Comparison of ENCODE assay signal across 1 cellular context in the genomic region with DNA sequence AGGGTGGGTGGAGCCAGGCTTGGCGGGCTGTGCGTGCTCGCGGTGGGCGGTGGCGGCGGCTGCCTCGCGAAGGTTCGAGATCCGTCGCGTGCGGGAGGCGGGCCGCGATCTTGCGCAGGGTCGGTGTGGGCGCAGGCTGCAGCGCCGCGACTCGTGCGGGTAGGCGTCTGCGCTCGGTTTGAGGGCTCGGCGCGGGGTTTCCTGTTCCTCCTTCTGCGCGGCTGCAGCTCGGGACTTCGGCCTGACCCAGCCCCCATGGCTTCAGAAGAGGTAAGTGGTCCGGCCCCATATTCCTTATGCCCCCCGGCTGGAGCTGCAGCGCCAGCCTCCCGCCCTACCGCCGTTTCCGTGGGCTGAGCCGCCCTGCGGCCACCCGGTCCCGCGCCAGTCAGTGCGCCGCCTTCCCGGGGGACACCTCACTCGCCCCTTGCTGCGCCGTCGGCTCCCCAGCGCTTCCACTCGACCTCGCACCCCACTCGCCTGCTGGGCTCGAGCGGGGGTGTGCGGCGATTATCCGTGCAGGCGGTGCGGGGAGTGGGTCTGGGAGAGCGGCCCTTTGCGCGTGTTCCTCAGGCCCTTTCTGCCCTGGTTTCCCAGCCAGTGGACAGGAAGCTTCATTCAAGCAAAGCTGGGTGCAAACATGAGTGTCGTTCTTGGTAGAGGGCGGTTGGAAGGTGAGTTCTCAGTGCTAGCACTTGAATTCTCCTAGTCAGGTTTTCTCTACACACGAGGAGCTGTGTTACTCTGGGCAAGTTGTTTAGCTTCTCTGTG.
TF ChIP-seq lines count a peak whose summit lies in the region.

A gene with protein sequence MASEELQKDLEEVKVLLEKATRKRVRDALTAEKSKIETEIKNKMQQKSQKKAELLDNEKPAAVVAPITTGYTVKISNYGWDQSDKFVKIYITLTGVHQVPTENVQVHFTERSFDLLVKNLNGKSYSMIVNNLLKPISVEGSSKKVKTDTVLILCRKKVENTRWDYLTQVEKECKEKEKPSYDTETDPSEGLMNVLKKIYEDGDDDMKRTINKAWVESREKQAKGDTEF (plus strand): TSS at position 22 of the 771 bp plus-strand sequence. CDS start 234 bp downstream, at position 256.

TF ChIP-seq in HepG2, 621 proteins besides CTCF, POLR2A, EP300 and RAD21 (continued from another document and continues in another):
- TF ChIP-seq, protein P1, sequence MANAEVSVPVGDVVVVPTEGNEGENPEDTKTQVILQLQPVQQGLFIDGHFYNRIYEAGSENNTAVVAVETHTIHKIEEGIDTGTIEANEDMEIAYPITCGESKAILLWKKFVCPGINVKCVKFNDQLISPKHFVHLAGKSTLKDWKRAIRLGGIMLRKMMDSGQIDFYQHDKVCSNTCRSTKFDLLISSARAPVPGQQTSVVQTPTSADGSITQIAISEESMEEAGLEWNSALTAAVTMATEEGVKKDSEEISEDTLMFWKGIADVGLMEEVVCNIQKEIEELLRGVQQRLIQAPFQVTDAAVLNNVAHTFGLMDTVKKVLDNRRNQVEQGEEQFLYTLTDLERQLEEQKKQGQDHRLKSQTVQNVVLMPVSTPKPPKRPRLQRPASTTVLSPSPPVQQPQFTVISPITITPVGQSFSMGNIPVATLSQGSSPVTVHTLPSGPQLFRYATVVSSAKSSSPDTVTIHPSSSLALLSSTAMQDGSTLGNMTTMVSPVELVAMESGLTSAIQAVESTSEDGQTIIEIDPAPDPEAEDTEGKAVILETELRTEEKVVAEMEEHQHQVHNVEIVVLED (CRISPR knock-in tag; IDR thresholded peaks at IDR 0.05; ENCODE audit: borderline replicate concordance): no peak
- 0 out of 2 replicates have a peak, but pooled peaks have one; percentile 78 for TF ChIP-seq ZSCAN29 (CRISPR knock-in tag; conservative IDR thresholded peaks at IDR 0.05)
- TF ChIP-seq, protein P2, sequence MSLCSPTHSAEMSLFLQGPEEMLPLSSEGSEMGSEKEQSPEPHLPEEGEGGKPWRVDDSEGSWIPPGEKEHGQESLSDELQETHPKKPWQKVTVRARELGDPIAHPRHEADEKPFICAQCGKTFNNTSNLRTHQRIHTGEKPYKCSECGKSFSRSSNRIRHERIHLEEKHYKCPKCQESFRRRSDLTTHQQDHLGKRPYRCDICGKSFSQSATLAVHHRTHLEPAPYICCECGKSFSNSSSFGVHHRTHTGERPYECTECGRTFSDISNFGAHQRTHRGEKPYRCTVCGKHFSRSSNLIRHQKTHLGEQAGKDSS (CRISPR knock-in tag; IDR thresholded peaks at IDR 0.05; ENCODE audit: borderline replicate concordance, low read depth): peak; percentile 67; the same call in 1 of the 2 replicates
- TF ChIP-seq HMG20A (CRISPR knock-in tag; IDR thresholded peaks at IDR 0.05; ENCODE audit: borderline replicate concordance): no peak
- peak; percentile 93 for TF ChIP-seq ZNF546 (CRISPR knock-in tag; conservative IDR thresholded peaks at IDR 0.05)
- no peak for TF ChIP-seq PAF1 (CRISPR knock-in tag; IDR thresholded peaks at IDR 0.05)
- TF ChIP-seq TMF1 (CRISPR knock-in tag; IDR thresholded peaks at IDR 0.05; ENCODE audit: low read depth): peak; percentile 98
- TF ChIP-seq CHD4 (IDR thresholded peaks at IDR 0.05; ENCODE audit: borderline replicate concordance, low read length): no peak
- TF ChIP-seq TCF7L2 (IDR thresholded peaks at IDR 0.05; ENCODE audit: low read depth, low read length): no peak
- TF ChIP-seq SOX6 (IDR thresholded peaks at IDR 0.05): no peak
- TF ChIP-seq SOX6 (CRISPR knock-in tag; IDR thresholded peaks at IDR 0.05): peak; percentile 8
- TF ChIP-seq, protein P3, sequence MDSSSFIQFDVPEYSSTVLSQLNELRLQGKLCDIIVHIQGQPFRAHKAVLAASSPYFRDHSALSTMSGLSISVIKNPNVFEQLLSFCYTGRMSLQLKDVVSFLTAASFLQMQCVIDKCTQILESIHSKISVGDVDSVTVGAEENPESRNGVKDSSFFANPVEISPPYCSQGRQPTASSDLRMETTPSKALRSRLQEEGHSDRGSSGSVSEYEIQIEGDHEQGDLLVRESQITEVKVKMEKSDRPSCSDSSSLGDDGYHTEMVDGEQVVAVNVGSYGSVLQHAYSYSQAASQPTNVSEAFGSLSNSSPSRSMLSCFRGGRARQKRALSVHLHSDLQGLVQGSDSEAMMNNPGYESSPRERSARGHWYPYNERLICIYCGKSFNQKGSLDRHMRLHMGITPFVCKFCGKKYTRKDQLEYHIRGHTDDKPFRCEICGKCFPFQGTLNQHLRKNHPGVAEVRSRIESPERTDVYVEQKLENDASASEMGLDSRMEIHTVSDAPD (CRISPR knock-in tag; IDR thresholded peaks at IDR 0.05): peak; percentile 66; the same call in 1 of the 2 replicates
- no peak for TF ChIP-seq NPAS2 (CRISPR knock-in tag; IDR thresholded peaks at IDR 0.05; ENCODE audit: borderline replicate concordance)
- TF ChIP-seq, protein P4, sequence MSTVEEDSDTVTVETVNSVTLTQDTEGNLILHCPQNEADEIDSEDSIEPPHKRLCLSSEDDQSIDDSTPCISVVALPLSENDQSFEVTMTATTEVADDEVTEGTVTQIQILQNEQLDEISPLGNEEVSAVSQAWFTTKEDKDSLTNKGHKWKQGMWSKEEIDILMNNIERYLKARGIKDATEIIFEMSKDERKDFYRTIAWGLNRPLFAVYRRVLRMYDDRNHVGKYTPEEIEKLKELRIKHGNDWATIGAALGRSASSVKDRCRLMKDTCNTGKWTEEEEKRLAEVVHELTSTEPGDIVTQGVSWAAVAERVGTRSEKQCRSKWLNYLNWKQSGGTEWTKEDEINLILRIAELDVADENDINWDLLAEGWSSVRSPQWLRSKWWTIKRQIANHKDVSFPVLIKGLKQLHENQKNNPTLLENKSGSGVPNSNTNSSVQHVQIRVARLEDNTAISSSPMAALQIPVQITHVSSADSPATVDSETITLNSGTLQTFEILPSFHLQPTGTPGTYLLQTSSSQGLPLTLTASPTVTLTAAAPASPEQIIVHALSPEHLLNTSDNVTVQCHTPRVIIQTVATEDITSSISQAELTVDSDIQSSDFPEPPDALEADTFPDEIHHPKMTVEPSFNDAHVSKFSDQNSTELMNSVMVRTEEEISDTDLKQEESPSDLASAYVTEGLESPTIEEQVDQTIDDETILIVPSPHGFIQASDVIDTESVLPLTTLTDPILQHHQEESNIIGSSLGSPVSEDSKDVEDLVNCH (CRISPR knock-in tag; IDR thresholded peaks at IDR 0.05): peak; percentile 93
- peak; percentile 80 for TF ChIP-seq MYC (CRISPR knock-in tag; IDR thresholded peaks at IDR 0.05; ENCODE audit: borderline replicate concordance)
- no peak; the same call in 1 of the 2 replicates for TF ChIP-seq ZNF333 (CRISPR knock-in tag; IDR thresholded peaks at IDR 0.05; ENCODE audit: borderline replicate concordance)
- TF ChIP-seq ZFP62 (CRISPR knock-in tag; IDR thresholded peaks at IDR 0.05): no peak
- TF ChIP-seq, protein P5, sequence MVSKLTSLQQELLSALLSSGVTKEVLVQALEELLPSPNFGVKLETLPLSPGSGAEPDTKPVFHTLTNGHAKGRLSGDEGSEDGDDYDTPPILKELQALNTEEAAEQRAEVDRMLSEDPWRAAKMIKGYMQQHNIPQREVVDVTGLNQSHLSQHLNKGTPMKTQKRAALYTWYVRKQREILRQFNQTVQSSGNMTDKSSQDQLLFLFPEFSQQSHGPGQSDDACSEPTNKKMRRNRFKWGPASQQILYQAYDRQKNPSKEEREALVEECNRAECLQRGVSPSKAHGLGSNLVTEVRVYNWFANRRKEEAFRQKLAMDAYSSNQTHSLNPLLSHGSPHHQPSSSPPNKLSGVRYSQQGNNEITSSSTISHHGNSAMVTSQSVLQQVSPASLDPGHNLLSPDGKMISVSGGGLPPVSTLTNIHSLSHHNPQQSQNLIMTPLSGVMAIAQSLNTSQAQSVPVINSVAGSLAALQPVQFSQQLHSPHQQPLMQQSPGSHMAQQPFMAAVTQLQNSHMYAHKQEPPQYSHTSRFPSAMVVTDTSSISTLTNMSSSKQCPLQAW (CRISPR knock-in tag; IDR thresholded peaks at IDR 0.05): 0 out of 2 replicates have a peak, but pooled peaks have one; percentile 56
- no peak for TF ChIP-seq HDAC6 (IDR thresholded peaks at IDR 0.05; ENCODE audit: low read depth, low read length)
- peak; percentile 98 for TF ChIP-seq ATF7-NPFF (CRISPR knock-in tag; IDR thresholded peaks at IDR 0.05; ENCODE audit: low read depth)
- 0 out of 2 replicates have a peak, but pooled peaks have one; percentile 49 for TF ChIP-seq ZNF556 (CRISPR knock-in tag; IDR thresholded peaks at IDR 0.05; ENCODE audit: borderline replicate concordance)
- TF ChIP-seq, protein P6, sequence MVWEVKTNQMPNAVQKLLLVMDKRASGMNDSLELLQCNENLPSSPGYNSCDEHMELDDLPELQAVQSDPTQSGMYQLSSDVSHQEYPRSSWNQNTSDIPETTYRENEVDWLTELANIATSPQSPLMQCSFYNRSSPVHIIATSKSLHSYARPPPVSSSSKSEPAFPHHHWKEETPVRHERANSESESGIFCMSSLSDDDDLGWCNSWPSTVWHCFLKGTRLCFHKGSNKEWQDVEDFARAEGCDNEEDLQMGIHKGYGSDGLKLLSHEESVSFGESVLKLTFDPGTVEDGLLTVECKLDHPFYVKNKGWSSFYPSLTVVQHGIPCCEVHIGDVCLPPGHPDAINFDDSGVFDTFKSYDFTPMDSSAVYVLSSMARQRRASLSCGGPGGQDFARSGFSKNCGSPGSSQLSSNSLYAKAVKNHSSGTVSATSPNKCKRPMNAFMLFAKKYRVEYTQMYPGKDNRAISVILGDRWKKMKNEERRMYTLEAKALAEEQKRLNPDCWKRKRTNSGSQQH (CRISPR knock-in tag; IDR thresholded peaks at IDR 0.05; ENCODE audit: low read depth): no peak
- TF ChIP-seq NFE2L1 (CRISPR knock-in tag; IDR thresholded peaks at IDR 0.05; ENCODE audit: borderline replicate concordance): no peak
- TF ChIP-seq, protein P7, sequence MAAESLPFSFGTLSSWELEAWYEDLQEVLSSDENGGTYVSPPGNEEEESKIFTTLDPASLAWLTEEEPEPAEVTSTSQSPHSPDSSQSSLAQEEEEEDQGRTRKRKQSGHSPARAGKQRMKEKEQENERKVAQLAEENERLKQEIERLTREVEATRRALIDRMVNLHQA (CRISPR knock-in tag; IDR thresholded peaks at IDR 0.05): no peak
- no peak; the same call in 1 of the 2 replicates for TF ChIP-seq ZNF430 (CRISPR knock-in tag; IDR thresholded peaks at IDR 0.05)
- TF ChIP-seq ZNF44 (CRISPR knock-in tag; IDR thresholded peaks at IDR 0.05): no peak
- TF ChIP-seq, protein P8, sequence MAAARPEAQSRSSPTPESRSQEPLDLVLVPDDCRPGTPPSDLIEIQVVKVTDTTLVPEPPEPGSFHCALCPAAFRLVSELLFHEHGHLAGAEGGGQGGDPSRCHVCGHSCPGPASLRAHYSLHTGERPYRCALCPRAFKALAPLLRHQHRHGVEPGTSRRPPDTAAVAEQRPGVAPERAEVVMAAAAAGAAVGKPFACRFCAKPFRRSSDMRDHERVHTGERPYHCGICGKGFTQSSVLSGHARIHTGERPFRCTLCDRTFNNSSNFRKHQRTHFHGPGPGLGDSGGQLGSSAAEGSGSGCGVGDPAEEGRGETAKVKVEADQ (CRISPR knock-in tag; IDR thresholded peaks at IDR 0.05; ENCODE audit: borderline replicate concordance): no peak; the same call in 1 of the 2 replicates
- TF ChIP-seq, protein P9, sequence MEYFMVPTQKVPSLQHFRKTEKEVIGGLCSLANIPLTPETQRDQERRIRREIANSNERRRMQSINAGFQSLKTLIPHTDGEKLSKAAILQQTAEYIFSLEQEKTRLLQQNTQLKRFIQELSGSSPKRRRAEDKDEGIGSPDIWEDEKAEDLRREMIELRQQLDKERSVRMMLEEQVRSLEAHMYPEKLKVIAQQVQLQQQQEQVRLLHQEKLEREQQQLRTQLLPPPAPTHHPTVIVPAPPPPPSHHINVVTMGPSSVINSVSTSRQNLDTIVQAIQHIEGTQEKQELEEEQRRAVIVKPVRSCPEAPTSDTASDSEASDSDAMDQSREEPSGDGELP (IDR thresholded peaks at IDR 0.05; ENCODE audit: borderline replicate concordance, low read depth): 0 out of 2 replicates have a peak, but pooled peaks have one; percentile 2
- TF ChIP-seq SRSF1 (optimal IDR thresholded peaks at IDR 0.05; ENCODE audit: low read depth, low read length): peak; percentile 42
- 0 out of 2 replicates have a peak, but pooled peaks have one; percentile 80 for TF ChIP-seq BRCA1 (CRISPR knock-in tag; IDR thresholded peaks at IDR 0.05)
- TF ChIP-seq XRCC5 (optimal IDR thresholded peaks at IDR 0.05; ENCODE audit: low read length): peak; percentile 29
- TF ChIP-seq FOXA3 (CRISPR knock-in tag; IDR thresholded peaks at IDR 0.05): peak; percentile 2
- TF ChIP-seq KDM3A (CRISPR knock-in tag; IDR thresholded peaks at IDR 0.05; ENCODE audit: low read depth): 0 out of 2 replicates have a peak, but pooled peaks have one; percentile 7
- peak; percentile 44; the same call in 1 of the 2 replicates for TF ChIP-seq ONECUT2 (CRISPR knock-in tag; IDR thresholded peaks at IDR 0.05)
- TF ChIP-seq SIX4 (CRISPR knock-in tag; IDR thresholded peaks at IDR 0.05): no peak; the same call in 1 of the 2 replicates
- TF ChIP-seq, protein P10, sequence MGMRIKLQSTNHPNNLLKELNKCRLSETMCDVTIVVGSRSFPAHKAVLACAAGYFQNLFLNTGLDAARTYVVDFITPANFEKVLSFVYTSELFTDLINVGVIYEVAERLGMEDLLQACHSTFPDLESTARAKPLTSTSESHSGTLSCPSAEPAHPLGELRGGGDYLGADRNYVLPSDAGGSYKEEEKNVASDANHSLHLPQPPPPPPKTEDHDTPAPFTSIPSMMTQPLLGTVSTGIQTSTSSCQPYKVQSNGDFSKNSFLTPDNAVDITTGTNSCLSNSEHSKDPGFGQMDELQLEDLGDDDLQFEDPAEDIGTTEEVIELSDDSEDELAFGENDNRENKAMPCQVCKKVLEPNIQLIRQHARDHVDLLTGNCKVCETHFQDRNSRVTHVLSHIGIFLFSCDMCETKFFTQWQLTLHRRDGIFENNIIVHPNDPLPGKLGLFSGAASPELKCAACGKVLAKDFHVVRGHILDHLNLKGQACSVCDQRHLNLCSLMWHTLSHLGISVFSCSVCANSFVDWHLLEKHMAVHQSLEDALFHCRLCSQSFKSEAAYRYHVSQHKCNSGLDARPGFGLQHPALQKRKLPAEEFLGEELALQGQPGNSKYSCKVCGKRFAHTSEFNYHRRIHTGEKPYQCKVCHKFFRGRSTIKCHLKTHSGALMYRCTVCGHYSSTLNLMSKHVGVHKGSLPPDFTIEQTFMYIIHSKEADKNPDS (CRISPR knock-in tag; IDR thresholded peaks at IDR 0.05): no peak
- TF ChIP-seq TGIF2 (CRISPR knock-in tag; IDR thresholded peaks at IDR 0.05): peak; percentile 62
- no peak for TF ChIP-seq RBM22 (optimal IDR thresholded peaks at IDR 0.05; ENCODE audit: low read length)
- peak; percentile 9 for TF ChIP-seq SKI (IDR thresholded peaks at IDR 0.05; ENCODE audit: partially characterized antibody)
- TF ChIP-seq, protein P11, sequence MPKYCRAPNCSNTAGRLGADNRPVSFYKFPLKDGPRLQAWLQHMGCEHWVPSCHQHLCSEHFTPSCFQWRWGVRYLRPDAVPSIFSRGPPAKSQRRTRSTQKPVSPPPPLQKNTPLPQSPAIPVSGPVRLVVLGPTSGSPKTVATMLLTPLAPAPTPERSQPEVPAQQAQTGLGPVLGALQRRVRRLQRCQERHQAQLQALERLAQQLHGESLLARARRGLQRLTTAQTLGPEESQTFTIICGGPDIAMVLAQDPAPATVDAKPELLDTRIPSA (CRISPR knock-in tag; IDR thresholded peaks at IDR 0.05; ENCODE audit: borderline replicate concordance): 0 out of 2 replicates have a peak, but pooled peaks have one; percentile 26
- TF ChIP-seq SALL2 (CRISPR knock-in tag; IDR thresholded peaks at IDR 0.05): peak; percentile 75
- peak; percentile 70; the same call in 1 of the 2 replicates for TF ChIP-seq ZNF431 (CRISPR knock-in tag; IDR thresholded peaks at IDR 0.05; ENCODE audit: borderline replicate concordance, low read depth)
- TF ChIP-seq ZSCAN12 (CRISPR knock-in tag; IDR thresholded peaks at IDR 0.05): no peak
